Comparison of ENCODE assay signal across 8 cellular contexts in the genomic region with DNA sequence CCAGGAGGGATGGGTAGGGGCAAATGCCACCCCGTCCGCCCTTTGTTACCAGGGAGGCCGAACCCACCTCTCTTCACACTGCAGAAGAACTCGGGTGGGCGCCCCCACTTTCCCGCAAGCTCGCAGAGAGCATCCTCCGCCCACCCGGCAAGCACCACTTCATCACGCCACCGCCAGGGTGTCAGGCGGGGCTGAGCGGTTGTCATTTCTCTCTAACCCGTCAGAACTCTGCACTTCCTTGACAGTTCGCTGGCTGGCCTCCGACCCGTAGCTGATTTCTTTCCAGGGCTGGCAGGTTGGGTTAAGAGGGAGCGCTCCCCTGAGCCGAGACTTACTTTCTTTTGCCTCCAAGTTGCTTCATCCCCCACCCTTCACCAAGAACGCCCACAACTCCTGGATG.
DNase-seq lines count a peak whose midpoint lies in the region; ATAC-seq, FAIRE-seq and TF ChIP-seq lines count a peak whose summit lies in the region.
"Not testable (repeated sequence)": the region's sequence is repeated elsewhere in the genome, so short reads cannot be mapped to it uniquely, and the experiment has no call there.

No MANE protein-coding gene starts in this region.

- peak overlapping the region in 1 of 3 donors; percentile 44 for H3K27ac Mint-ChIP-seq in CD4-positive, CD25-positive, alpha-beta regulatory T cell
- peak overlapping the region in 5 of 10 donors; percentile 17 to 77 (median 19) for H3K27ac Mint-ChIP-seq in naive thymus-derived CD8-positive, alpha-beta T cell

- 5% methylated on average over 17 of the region's 20 CpGs for WGBS in GM12878 (ENCODE audit: insufficient coverage, insufficient replicate concordance, low lambda C conversion rate, missing lambda C conversion rate)

- not testable (repeated sequence) for TF ChIP-seq EP300 in GM12878 (IDR thresholded peaks at IDR 0.05; ENCODE audit: borderline replicate concordance in 1 of 2, control insufficient read depth in 1 of 2, low read depth in 2 of 2, low read length in 2 of 2)

- DNase-seq in CD4-positive, CD25-positive, alpha-beta regulatory T cell, result peak in 2 of 3 donors; percentile 39 to 54
- DNase-seq in RPMI7951 (ENCODE audit: low read depth) (peak; percentile 26), head of caudate nucleus (peak; percentile 20 to 87 (median 66))
- DNase-seq in activated CD8-positive, alpha-beta memory T cell treated with anti-CD3 and anti-CD28 coated beads, Interleukin-2, amount 50 U/mL, for 4 hours, result peak; percentile 60
- not testable (repeated sequence) for DNase-seq in GM12878 (ENCODE audit: low read depth, low spot score)
- peak; percentile 32 to 75 (median 57) for DNase-seq in naive thymus-derived CD8-positive, alpha-beta T cell
- peak; percentile 21 to 40 for DNase-seq in stimulated activated CD8-positive, alpha-beta memory T cell treated with anti-CD3 and anti-CD28 coated beads, Interleukin-7, amount 100 ng/mL, for 4 hours (ENCODE audit: low read depth in 2 of 2)

- CTCF ChIA-PET in GM12878 (lab: Yijun Ruan, JAX), result not testable (repeated sequence)

- H3K4me2 ChIP-seq in GM12878 (ENCODE audit: control insufficient read depth, insufficient read depth), result peak overlapping the region; percentile 42; the same call in 1 of the 2 replicates

- H3K27me3 Mint-ChIP-seq in CD4-positive, CD25-positive, alpha-beta regulatory T cell, result peaks cover 36% of the 10 kb centered on the region
- not testable (repeated sequence) for H3K27me3 Mint-ChIP-seq in naive thymus-derived CD8-positive, alpha-beta T cell

- TF ChIP-seq RAD21 in GM12878 (IDR thresholded peaks at IDR 0.05; ENCODE audit: insufficient read depth, low read depth, low read length), result not testable (repeated sequence)

- peaks cover 4 to 12% (median 7%) of the 10 kb centered on the region in 4 donors for H3K4me1 Mint-ChIP-seq in CD4-positive, CD25-positive, alpha-beta regulatory T cell
- H3K4me1 Mint-ChIP-seq in naive thymus-derived CD8-positive, alpha-beta T cell, result peaks cover 6 to 15% (median 13%) of the 10 kb centered on the region in 4 donors

- H3K36me3 Mint-ChIP-seq in CD4-positive, CD25-positive, alpha-beta regulatory T cell; naive thymus-derived CD8-positive, alpha-beta T cell: not testable (repeated sequence)

- intact Hi-C loops in GM12878 (cut with micrococcal nuclease; ENCODE audit: unreplicated experiment); head of caudate nucleus (cut with DNase I): not testable (repeated sequence)

- peak; percentile 13 to 51 (median 29); a peak in 2 of 6 replicates for TF ChIP-seq CTCF in GM12878 (IDR thresholded peaks at IDR 0.05 in 2 of 3, conservative IDR thresholded peaks at IDR 0.05 in 1 of 3; ENCODE audit: control insufficient read depth in 2 of 3, extremely low read depth in 1 of 3, insufficient read depth in 1 of 3, low read depth in 3 of 3, low read length in 3 of 3)

- peak overlapping the region; percentile 39 for H2AFZ ChIP-seq in GM12878 (ENCODE audit: control insufficient read depth, low read depth, low read length)

- not testable (repeated sequence) for H4K20me1 ChIP-seq in GM12878 (ENCODE audit: control insufficient read depth, insufficient read depth)

- H3K36me3 ChIP-seq in CD4-positive, CD25-positive, alpha-beta regulatory T cell (ENCODE audit: control insufficient read depth, insufficient read depth, low read length); GM12878 (ENCODE audit: control insufficient read depth in 2 of 2, insufficient read depth in 2 of 2, low read length in 1 of 2): not testable (repeated sequence)

- SMC1A ChIA-PET in GM12878 (lab: Charles Lee; ENCODE audit: uncharacterized antibody, unreplicated experiment), result not testable (repeated sequence)

- POLR2A ChIA-PET in GM12878 (lab: Charles Lee); naive thymus-derived CD8-positive, alpha-beta T cell (lab: Charles Lee): not testable (repeated sequence)

- not testable (repeated sequence) for H3K9ac ChIP-seq in GM12878 (ENCODE audit: control insufficient read depth, insufficient read depth, low read length)

- H3K9me3 ChIP-seq in CD4-positive, CD25-positive, alpha-beta regulatory T cell (ENCODE audit: control insufficient read depth in 2 of 2, low read length in 2 of 2); GM12878 (replicated peaks; ENCODE audit: control insufficient read depth, insufficient read depth, low read length): not testable (repeated sequence)

- H3K79me2 ChIP-seq in GM12878 (ENCODE audit: control insufficient read depth, insufficient read depth, low read length), result not testable (repeated sequence)

- in situ Hi-C loops in GM12878 (cut with MboI), result not testable (repeated sequence)

- BruUV-seq in GM12878 (replicated peaks; lab: Mats Ljungman, UMichigan), result not testable (repeated sequence)

- H3K27me3 ChIP-seq in CD4-positive, CD25-positive, alpha-beta regulatory T cell (ENCODE audit: control insufficient read depth, insufficient read depth, low read length); GM12878 (replicated peaks in 1 of 2; ENCODE audit: control insufficient read depth in 2 of 2, insufficient read depth in 2 of 2, low read length in 1 of 2): not testable (repeated sequence)

- not testable (repeated sequence) for H3K27ac ChIP-seq in CD4-positive, CD25-positive, alpha-beta regulatory T cell (ENCODE audit: insufficient read depth, low read length, poor library complexity, severe bottlenecking); GM12878 (ENCODE audit: control insufficient read depth, insufficient read depth)

- FAIRE-seq in GM12878 (lab: Jason Lieb, UNC), result not testable (repeated sequence)

- TF ChIP-seq POLR2A in GM12878 (IDR thresholded peaks at IDR 0.05; ENCODE audit: low read depth, low read length), result not testable (repeated sequence)

- peak overlapping the region in 2 of 4 donors; percentile 27 to 68 for H3K4me3 Mint-ChIP-seq in CD4-positive, CD25-positive, alpha-beta regulatory T cell
- peak overlapping the region; percentile 1 to 80 (median 58) for H3K4me3 Mint-ChIP-seq in naive thymus-derived CD8-positive, alpha-beta T cell

- not testable (repeated sequence) for H3K4me1 ChIP-seq in CD4-positive, CD25-positive, alpha-beta regulatory T cell (ENCODE audit: control insufficient read depth, insufficient read depth, low read length, poor library complexity, severe bottlenecking); GM12878 (ENCODE audit: control insufficient read depth, insufficient read depth, low read length)

- not testable (repeated sequence) for H3K4me3 ChIP-seq in CD4-positive, CD25-positive, alpha-beta regulatory T cell (ENCODE audit: low read depth, low read length); GM12878

- H3K9me3 Mint-ChIP-seq in CD4-positive, CD25-positive, alpha-beta regulatory T cell; naive thymus-derived CD8-positive, alpha-beta T cell: not testable (repeated sequence)

- ATAC-seq in CD4-positive, CD25-positive, alpha-beta regulatory T cell (ENCODE audit: low read depth in 2 of 2), result peak; percentile 71 to 78
- peak; percentile 64 for ATAC-seq in HG02642 (IDR thresholded peaks at IDR 0.05; ENCODE audit: poor library complexity, unreplicated experiment)
- peak; percentile 92 for ATAC-seq in GM12878
- ATAC-seq in naive thymus-derived CD8-positive, alpha-beta T cell, result peak; percentile 85 to 86

- RAD21 ChIA-PET in GM12878 (lab: Charles Lee; ENCODE audit: unreplicated experiment), result not testable (repeated sequence)

TF ChIP-seq in GM12878, 131 proteins besides CTCF, POLR2A, EP300 and RAD21:
- TF ChIP-seq, protein P1, sequence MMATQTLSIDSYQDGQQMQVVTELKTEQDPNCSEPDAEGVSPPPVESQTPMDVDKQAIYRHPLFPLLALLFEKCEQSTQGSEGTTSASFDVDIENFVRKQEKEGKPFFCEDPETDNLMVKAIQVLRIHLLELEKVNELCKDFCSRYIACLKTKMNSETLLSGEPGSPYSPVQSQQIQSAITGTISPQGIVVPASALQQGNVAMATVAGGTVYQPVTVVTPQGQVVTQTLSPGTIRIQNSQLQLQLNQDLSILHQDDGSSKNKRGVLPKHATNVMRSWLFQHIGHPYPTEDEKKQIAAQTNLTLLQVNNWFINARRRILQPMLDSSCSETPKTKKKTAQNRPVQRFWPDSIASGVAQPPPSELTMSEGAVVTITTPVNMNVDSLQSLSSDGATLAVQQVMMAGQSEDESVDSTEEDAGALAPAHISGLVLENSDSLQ (IDR thresholded peaks at IDR 0.05), result peak; percentile 36; the same call in 1 of the 2 replicates
- TF ChIP-seq BHLHE40 (IDR thresholded peaks at IDR 0.05; ENCODE audit: borderline replicate concordance in 1 of 2, low read depth in 2 of 2, low read length in 1 of 2) (0 out of 4 replicates have a peak, but pooled peaks of 1 of the 2 experiments have one; percentile 22), IKZF2 (IDR thresholded peaks at IDR 0.05) (peak in 1 of 2 experiments; percentile 21; a peak in 1 of 4 replicates), MTA2 (IDR thresholded peaks at IDR 0.05; ENCODE audit: low read depth) (0 out of 2 replicates have a peak, but pooled peaks have one; percentile 10)
